ENCODE assay signal across 1 cellular context in the genomic region with DNA sequence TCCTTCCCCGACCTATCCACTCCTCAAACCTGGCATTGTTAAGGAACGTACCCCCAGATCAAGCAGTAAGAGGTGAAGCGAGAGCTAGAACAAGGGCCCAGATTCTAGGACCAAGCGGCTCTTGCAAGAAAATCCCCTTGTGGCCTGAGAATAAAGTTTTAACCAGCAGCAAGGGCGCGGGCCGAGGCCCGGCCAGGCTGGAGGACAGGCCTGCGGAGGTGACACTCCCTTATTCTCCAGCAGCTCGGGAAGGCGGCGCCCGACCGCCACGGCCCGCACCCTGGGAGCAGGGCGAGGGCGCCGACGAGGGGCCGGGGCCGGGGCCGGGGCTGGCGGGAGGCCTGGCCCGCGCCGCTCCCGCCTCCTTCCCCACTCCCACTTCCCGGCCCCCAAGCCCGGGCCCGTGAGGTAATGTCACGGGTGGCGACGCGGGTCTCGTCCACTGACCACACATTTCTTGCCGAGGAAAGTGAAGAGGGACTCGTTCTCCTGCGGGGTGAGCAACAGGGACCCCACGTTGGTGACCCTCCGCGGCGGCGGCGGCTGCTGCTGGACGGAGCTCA.
TF ChIP-seq lines count a peak whose summit lies in the region.

No MANE protein-coding gene starts in this region.

TF ChIP-seq in H1, 55 proteins besides CTCF, POLR2A, EP300 and RAD21 (continued from another document):
- TF ChIP-seq BACH1 (IDR thresholded peaks at IDR 0.05; ENCODE audit: low read length): no peak
- TF ChIP-seq E2F6 (IDR thresholded peaks at IDR 0.05): no peak
